Comparison of ENCODE assay signal across 8 cellular contexts in genomic region chr1:236605030-236605806, GRCh38. TPM values are rescaled to one million over a fixed set of nuclear protein-coding genes. Genes with fewer than 3 reads are reported as not detected.
DNase-seq lines count a peak whose midpoint lies in the region; ATAC-seq, FAIRE-seq and TF ChIP-seq lines count a peak whose summit lies in the region.

No MANE protein-coding gene starts in this region.

- intact Hi-C loops in OCI-LY7 (cut with micrococcal nuclease; ENCODE audit: unreplicated experiment) = loop anchor here (10.0 kb wide), 2 partner anchors 260 to 780 kb away; no protein-coding TSS in a partner anchor
- intact Hi-C loops in endothelial cell of umbilical vein (cut with micrococcal nuclease) = loop anchor here (2.0 to 10.0 kb wide), 3 partner anchors 82 to 496 kb away; partner anchors contain the start of genes ACTN2 and ERO1B
- intact Hi-C loops in ovary (cut with DNase I) = loop anchor here in 2 of 4 donors (10.0 kb wide), 2 partner anchors 170 to 190 kb away; partner anchors contain the start of gene MTR (in 1 of the 2)

- H3K9me3 ChIP-seq in DND-41 (ENCODE audit: insufficient read depth, low read length, severe bottlenecking) (no peaks in the 10 kb centered on the region), OCI-LY7 (ENCODE audit: low read length) (no peaks in the 10 kb centered on the region), endothelial cell of umbilical vein (replicated peaks; ENCODE audit: control insufficient read depth, insufficient read depth, low read length) (no peaks in the 10 kb centered on the region), ovary (no peaks in the 10 kb centered on the region)

- dilution Hi-C loops in endothelial cell of umbilical vein (cut with MboI; ENCODE audit: extremely low pct_ligation_motif_present, low sequenced_read_pairs) = no loop called here

- no peaks in the 10 kb centered on the region for H3K27me3 ChIP-seq in DND-41 (ENCODE audit: insufficient read depth, low read length, poor library complexity)
- no peaks in the 10 kb centered on the region for H3K27me3 ChIP-seq in endothelial cell of umbilical vein (ENCODE audit: control insufficient read depth in 2 of 2, insufficient read depth in 2 of 2, low read length in 2 of 2)
- H3K27me3 ChIP-seq in ovary = no peaks in the 10 kb centered on the region

- H3K4me2 ChIP-seq in DND-41 (ENCODE audit: insufficient read depth, low read length) (peak overlapping the region; percentile 81), OCI-LY7 (ENCODE audit: low read length) (peak overlapping the region; percentile 92), endothelial cell of umbilical vein (ENCODE audit: insufficient read depth, low read length) (peak overlapping the region; percentile 76)

- H3K9ac ChIP-seq in DND-41 (ENCODE audit: low read depth, low read length) (peak overlapping the region; percentile 63), endothelial cell of umbilical vein (replicated peaks; ENCODE audit: extremely low read depth, insufficient read depth, low read length) (peak overlapping the region; percentile 62)

- no peak for ATAC-seq in DND-41 (ENCODE audit: insufficient read depth, low read depth)

- peaks cover 25% of the 10 kb centered on the region for H3K4me1 ChIP-seq in DND-41 (ENCODE audit: insufficient read depth, low read length)
- peaks cover 14% of the 10 kb centered on the region for H3K4me1 ChIP-seq in OCI-LY7 (ENCODE audit: insufficient read depth, low read length, poor library complexity, severe bottlenecking)
- H3K4me1 ChIP-seq in endothelial cell of umbilical vein (ENCODE audit: control insufficient read depth, extremely low read depth, insufficient read depth, low read length) = peaks cover 14% of the 10 kb centered on the region
- no peaks in the 10 kb centered on the region for H3K4me1 ChIP-seq in ovary (ENCODE audit: insufficient read depth)

- H4K20me1 ChIP-seq in DND-41 (ENCODE audit: insufficient read depth, low read length) = no peaks in the 10 kb centered on the region
- H4K20me1 ChIP-seq in OCI-LY7 (ENCODE audit: insufficient read depth, low read length) = peaks cover 4% of the 10 kb centered on the region; the same call in 1 of the 2 replicates
- H4K20me1 ChIP-seq in endothelial cell of umbilical vein (replicated peaks; ENCODE audit: control insufficient read depth, extremely low read depth, insufficient read depth, low read length) = no peaks in the 10 kb centered on the region

- TF ChIP-seq EP300 in ovary (IDR thresholded peaks at IDR 0.05) = no peak

- peak overlapping the region; percentile 60 to 90 for H3K4me3 ChIP-seq in DND-41 (ENCODE audit: low read depth in 1 of 2, low read length in 2 of 2)
- H3K4me3 ChIP-seq in OCI-LY7 (ENCODE audit: low read depth, low read length, poor library complexity, severe bottlenecking) = peak overlapping the region; percentile 88
- H3K4me3 ChIP-seq in endothelial cell of umbilical vein (replicated peaks in 1 of 3; ENCODE audit: insufficient read depth in 1 of 3, low read depth in 1 of 3, low read length in 3 of 3) = peak overlapping the region; percentile 36 to 86 (median 73)
- peak overlapping the region; percentile 59 for H3K4me3 ChIP-seq in ovary

- CTCF ChIA-PET in OCI-LY7 (lab: Charles Lee; ENCODE audit: unreplicated experiment) (no interaction called here), endothelial cell of umbilical vein (lab: Charles Lee) (interaction anchor here (0.8 to 2.3 kb wide), 9 partner anchors 7 to 957 kb away, joined by 3 to 12 read pairs (median 5); partner anchors contain the start of gene MTR)

- DNase-seq in DND-41 (no peak), OCI-LY7 (ENCODE audit: low spot score) (no peak), endothelial cell of umbilical vein (ENCODE audit: low read depth, low spot score) (no peak), ovary (peak in 2 of 5 donors; percentile 21 to 36), iPS-NIHi7 (ENCODE audit: extremely low spot score) (no peak), NCI-H187 treated with DMSO at 0.1 percent for 48 hours (lab: John Stamatoyannopoulos, UW) (no peak), GM10266 (ENCODE audit: extremely low spot score) (no peak), H54 (ENCODE audit: insufficient read length, low spot score) (no peak)

- H2AFZ ChIP-seq in DND-41 (ENCODE audit: low read depth, low read length) (peak overlapping the region; percentile 95), OCI-LY7 (ENCODE audit: low read length) (peak overlapping the region; percentile 98), endothelial cell of umbilical vein (ENCODE audit: low read depth, low read length) (peak overlapping the region; percentile 84)

- FAIRE-seq in endothelial cell of umbilical vein (lab: Jason Lieb, UNC) (no peak), H54 (lab: Jason Lieb, UNC) (no peak)

- peak overlapping the region; percentile 87 for H3K27ac ChIP-seq in DND-41 (ENCODE audit: low read length)
- no peak overlapping the region for H3K27ac ChIP-seq in OCI-LY7 (ENCODE audit: low read depth, low read length, poor library complexity, severe bottlenecking)
- H3K27ac ChIP-seq in endothelial cell of umbilical vein (ENCODE audit: insufficient read depth, low read depth, low read length) = peak overlapping the region; percentile 55
- H3K27ac ChIP-seq in ovary = peak overlapping the region in 1 of 2 donors; percentile 41

- TF ChIP-seq CTCF in DND-41 (IDR thresholded peaks at IDR 0.05; ENCODE audit: borderline replicate concordance, extremely low read depth, low read length, poor library complexity, severe bottlenecking) = no peak
- TF ChIP-seq CTCF in OCI-LY7 (conservative IDR thresholded peaks at IDR 0.05; ENCODE audit: low read length) = no peak
- TF ChIP-seq CTCF in endothelial cell of umbilical vein (IDR thresholded peaks at IDR 0.05; ENCODE audit: extremely low read depth in 1 of 2, insufficient read depth in 1 of 2, low read depth in 1 of 2, low read length in 2 of 2) = no peak
- no peak for TF ChIP-seq CTCF in ovary (IDR thresholded peaks at IDR 0.05)
- TF ChIP-seq CTCF in GM10266 (IDR thresholded peaks at IDR 0.05; ENCODE audit: control insufficient read depth, insufficient read depth, low read depth, missing control alignments) = no peak

- H3K36me3 ChIP-seq in DND-41 (ENCODE audit: insufficient read depth, low read length) (peaks cover 27% of the 10 kb centered on the region), OCI-LY7 (ENCODE audit: insufficient read depth, low read length) (peaks cover 29% of the 10 kb centered on the region), endothelial cell of umbilical vein (ENCODE audit: control insufficient read depth in 2 of 2, extremely low read depth in 1 of 2, insufficient read depth in 2 of 2, low read length in 2 of 2) (peaks cover 0 to 4% of the 10 kb centered on the region in 2 experiments), ovary (no peaks in the 10 kb centered on the region)

- H3K9me2 ChIP-seq in OCI-LY7 (ENCODE audit: insufficient read depth, low read length) = no peaks in the 10 kb centered on the region

- POLR2A ChIA-PET in OCI-LY7 (lab: Charles Lee) (interaction anchor here (0.6 to 1.6 kb wide), 19 partner anchors 10 to 735 kb away, joined by 3 to 12 read pairs (median 4); partner anchors contain the start of gene MTR), endothelial cell of umbilical vein (lab: Charles Lee) (interaction anchor here (0.7 to 1.4 kb wide), 2 partner anchors 190 to 191 kb away, joined by 3 to 8 read pairs; partner anchors contain the start of gene MTR)

- TF ChIP-seq POLR2A in endothelial cell of umbilical vein (IDR thresholded peaks at IDR 0.05; ENCODE audit: low read depth, low read length) (no peak), ovary (IDR thresholded peaks at IDR 0.05) (no peak), H54 (IDR thresholded peaks at IDR 0.05; ENCODE audit: low read depth, low read length) (no peak)

- H3K79me2 ChIP-seq in DND-41 (ENCODE audit: insufficient read depth, low read length) (peaks cover 35% of the 10 kb centered on the region), OCI-LY7 (ENCODE audit: insufficient read depth, low read depth, low read length) (peaks cover 25% of the 10 kb centered on the region), endothelial cell of umbilical vein (ENCODE audit: control insufficient read depth, insufficient read depth, low read length) (peaks cover 34% of the 10 kb centered on the region)

- H3K9me1 ChIP-seq in endothelial cell of umbilical vein (replicated peaks; ENCODE audit: control insufficient read depth, extremely low read depth, insufficient read depth, low read length) = no peaks in the 10 kb centered on the region

- BruUV-seq in OCI-LY7 (replicated peaks; lab: Mats Ljungman, UMichigan) = no TSS peak
- no TSS peak for BruUV-seq in endothelial cell of umbilical vein (replicated peaks; lab: Mats Ljungman, UMichigan)

- 73 to 77% (median 74%) methylated on average over 29 of the region's 29 CpGs for WGBS in ovary, 3 donors

TF ChIP-seq in endothelial cell of umbilical vein, 7 proteins besides CTCF, POLR2A, EP300 and RAD21:
- no peak for TF ChIP-seq JUN (IDR thresholded peaks at IDR 0.05; ENCODE audit: borderline replicate concordance, insufficient read depth, insufficient read length, low read depth)
- no peak for TF ChIP-seq FOS (IDR thresholded peaks at IDR 0.05; ENCODE audit: borderline replicate concordance, insufficient read depth, low read length)
- TF ChIP-seq EZH2 (IDR thresholded peaks at IDR 0.05; ENCODE audit: borderline replicate concordance, low read depth, low read length, severe bottlenecking) = no peak
- no peak for TF ChIP-seq GATA2 (IDR thresholded peaks at IDR 0.05; ENCODE audit: insufficient read depth, insufficient read length, low read depth, low read length)
- no peak for TF ChIP-seq POLR2AphosphoS5 (IDR thresholded peaks at IDR 0.05; ENCODE audit: insufficient read depth, low read depth, low read length)
- TF ChIP-seq MAX (IDR thresholded peaks at IDR 0.05; ENCODE audit: insufficient read depth, insufficient read length) = no peak
- TF ChIP-seq MYC (IDR thresholded peaks at IDR 0.05; ENCODE audit: low read depth, low read length) = no peak

RNA-seq across cellular contexts. Expression of gene HEATR1, which starts 0.9 kb away (rescaled TPM):
- 30.5 and 34.4 TPM in 2 replicates for total RNA-seq in OCI-LY7 (2014; rRNA removed; shearing (Covaris generic))
- total RNA-seq in OCI-LY7 (2022) = 65.2 and 69.0 TPM in 2 replicates
- total RNA-seq in endothelial cell of umbilical vein = 53.8 and 62.0 TPM in 2 replicates
- polyA plus RNA-seq in endothelial cell of umbilical vein = 6.2 and 8.4 TPM in 2 replicates
- polyA plus RNA-seq in endothelial cell of umbilical vein (2011; cell fraction: cytosol; rRNA removed) = 7.7 and 8.0 TPM in 2 replicates
- 38.9 and 47.3 TPM in 2 replicates for polyA plus RNA-seq in endothelial cell of umbilical vein (2011; cell fraction: nucleus; rRNA removed)
- polyA plus RNA-seq in endothelial cell of umbilical vein (2012) = 21.8 and 37.4 TPM in 2 replicates
- polyA minus RNA-seq in endothelial cell of umbilical vein = 80.0 and 85.7 TPM in 2 replicates
- 49.4 TPM for polyA minus RNA-seq in endothelial cell of umbilical vein (2011; cell fraction: cytosol; rRNA and poly(A)+ RNA removed)
- polyA minus RNA-seq in endothelial cell of umbilical vein (2011; cell fraction: nucleus; rRNA and poly(A)+ RNA removed) = 65.3 and 104 TPM in 2 replicates
- total RNA-seq in ovary = 10 to 100 TPM; 10.7 to 51.6 (median 28.0) TPM
- polyA plus RNA-seq in ovary = 10 to 100 TPM in 1 of 2 donors, 1 to 10 TPM in 1; 5.4 to 11.5 TPM
